ENCODE assay signal across 12 cellular contexts in the genomic region with DNA sequence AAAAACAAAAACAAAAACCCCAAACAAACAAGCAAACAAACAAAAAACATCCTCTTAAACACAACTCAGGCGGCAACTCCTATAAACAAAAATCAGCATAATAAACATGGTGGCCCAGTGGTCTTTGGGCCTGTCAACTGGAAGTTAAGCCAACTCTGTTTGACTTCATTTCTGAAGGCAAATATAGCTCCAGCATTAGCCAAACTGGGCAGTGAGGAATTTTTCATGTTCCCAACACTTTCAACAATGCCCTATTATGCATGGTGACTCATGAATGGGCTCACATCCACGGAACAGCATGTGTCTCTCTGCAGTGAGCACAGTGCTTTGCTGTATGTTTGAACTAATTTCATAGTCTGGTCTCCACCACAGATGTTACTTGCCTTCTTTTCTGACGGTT.
DNase-seq lines count a peak whose midpoint lies in the region; ATAC-seq, FAIRE-seq and TF ChIP-seq lines count a peak whose summit lies in the region.
"Had no signal": no experiment of that assay in that cellular context is flagged by ENCODE, and none has a peak within 500 bp of the region (broad histone marks: within the 10 kb centered on the region; RNA-seq: fewer than 3 reads in every experiment).

No MANE protein-coding gene starts in this region.

- no peak overlapping the region for H3K27ac Mint-ChIP-seq in endodermal cell
- H3K27ac Mint-ChIP-seq: effector memory CD8-positive, alpha-beta T cell had no signal

- peaks cover 6% of the 10 kb centered on the region for H3K9me3 Mint-ChIP-seq in endodermal cell
- H3K9me3 Mint-ChIP-seq: effector memory CD8-positive, alpha-beta T cell had no signal

- H3K9me3 ChIP-seq in endodermal cell (ENCODE audit: control insufficient read depth, low read length) (no peaks in the 10 kb centered on the region), mesodermal cell (ENCODE audit: control insufficient read depth, low read length) (no peaks in the 10 kb centered on the region)
- H3K9me3 ChIP-seq: HAP-1 had no signal

- no peaks in the 10 kb centered on the region for H3K36me3 Mint-ChIP-seq in endodermal cell (ENCODE audit: low read depth)

- H3K4me1 Mint-ChIP-seq in endodermal cell, result peaks cover 2% of the 10 kb centered on the region

- no peak overlapping the region for H3K4me3 Mint-ChIP-seq in endodermal cell
- H3K4me3 Mint-ChIP-seq: effector memory CD8-positive, alpha-beta T cell had no signal

- no peak overlapping the region for H3K9ac ChIP-seq in endodermal cell (ENCODE audit: extremely low read depth, low read length, poor library complexity, severe bottlenecking)

- ATAC-seq in HG03442 (IDR thresholded peaks at IDR 0.05; ENCODE audit: unreplicated experiment), result no peak
- ATAC-seq: effector memory CD8-positive, alpha-beta T cell had no signal

- H3K27ac ChIP-seq in endodermal cell (ENCODE audit: low read depth, low read length) (peak overlapping the region; percentile 88), mesodermal cell (ENCODE audit: low read depth, low read length, severe bottlenecking) (peak overlapping the region; percentile 80)
- H3K27ac ChIP-seq: 22Rv1, SK-N-MC had no signal

- H3K36me3 ChIP-seq in endodermal cell (ENCODE audit: control insufficient read depth, insufficient read depth, low read length), result no peaks in the 10 kb centered on the region
- no peaks in the 10 kb centered on the region for H3K36me3 ChIP-seq in mesodermal cell (ENCODE audit: control insufficient read depth, insufficient read depth, low read length)
- H3K36me3 ChIP-seq: HAP-1 had no signal

- H3K4me3 ChIP-seq in endodermal cell (ENCODE audit: low read length), result no peak overlapping the region
- no peak overlapping the region for H3K4me3 ChIP-seq in mesodermal cell (ENCODE audit: extremely low read depth, insufficient read depth, low read length, poor library complexity, severe bottlenecking)
- H3K4me3 ChIP-seq: HAP-1, SK-N-MC had no signal

- no peak for TF ChIP-seq CTCF in endodermal cell (conservative IDR thresholded peaks at IDR 0.05)

- peak; percentile 59 for DNase-seq in DMS53 (lab: John Stamatoyannopoulos, UW)
- no peak for DNase-seq in DMS53 treated with DMSO at 0.1 percent for 48 hours (lab: John Stamatoyannopoulos, UW; ENCODE audit: unreplicated experiment)
- peak; percentile 51 for DNase-seq in endodermal cell
- DNase-seq in urothelium cell line (ENCODE audit: low spot score), result peak; percentile 84
- no peak for DNase-seq in NCI-H1417 (lab: John Stamatoyannopoulos, UW)
- DNase-seq in activated CD4-positive, alpha-beta T cell treated with anti-CD3 and anti-CD28 coated beads, Interleukin-2, amount 50 U/mL, for 1 hour, result no peak
- DNase-seq: effector memory CD8-positive, alpha-beta T cell had no signal

- peak; percentile 88 for FAIRE-seq in urothelium cell line (lab: Jason Lieb, UNC)

- 73 to 78% methylated on average over 3 of the region's 3 CpGs for WGBS in endodermal cell (ENCODE audit: insufficient coverage in 1 of 2, insufficient read length in 1 of 2), 2 experiments
- 63 to 95% methylated on average over 2 to 3 of the region's 3 CpGs for WGBS in mesodermal cell (ENCODE audit: insufficient coverage in 2 of 2), 2 experiments

- no peaks in the 10 kb centered on the region for H3K27me3 ChIP-seq in endodermal cell (ENCODE audit: control insufficient read depth, insufficient read depth, low read length, poor library complexity, severe bottlenecking)

- H3K27me3 Mint-ChIP-seq in endodermal cell (ENCODE audit: insufficient read depth), result peaks cover 5% of the 10 kb centered on the region

- no peaks in the 10 kb centered on the region for H3K4me1 ChIP-seq in endodermal cell (ENCODE audit: control insufficient read depth, insufficient read depth, low read length)
- peaks cover 26% of the 10 kb centered on the region for H3K4me1 ChIP-seq in mesodermal cell (ENCODE audit: control insufficient read depth, insufficient read depth, low read length, poor library complexity, severe bottlenecking)
- H3K4me1 ChIP-seq: HAP-1 had no signal

Comparison
In these comparisons a context has a peak if more than half of its experiments do, and no peak if none do; other contexts are left out.
1. DNase-seq: peak in DMS53 (single experiment), endodermal cell (single experiment) and urothelium cell line (single experiment); none in DMS53 treated with DMSO at 0.1 percent for 48 hours (single experiment), NCI-H1417 (0 of 3) and activated CD4-positive, alpha-beta T cell treated with anti-CD3 and anti-CD28 coated beads, Interleukin-2, amount 50 U/mL, for 1 hour (single experiment).